3 cellular contexts compared by ENCODE assay signal in genomic region chr9:95038666-95039065, GRCh38.
TF ChIP-seq lines count a peak whose summit lies in the region.

No MANE protein-coding gene starts in this region.

TF ChIP-seq in SK-N-SH, 30 proteins besides CTCF, POLR2A, EP300 and RAD21 (continues in another document):
- TF ChIP-seq USF2 (IDR thresholded peaks at IDR 0.05; ENCODE audit: borderline replicate concordance, low read depth, low read length) (no peak), MEF2A (IDR thresholded peaks at IDR 0.05; ENCODE audit: borderline replicate concordance, low read depth) (no peak), SMC3 (IDR thresholded peaks at IDR 0.05; ENCODE audit: low read depth, low read length) (no peak), GABPA (IDR thresholded peaks at IDR 0.05; ENCODE audit: low read depth) (no peak), RFX5 (IDR thresholded peaks at IDR 0.05; ENCODE audit: low read length) (no peak), POLR2AphosphoS5 (IDR thresholded peaks at IDR 0.05; ENCODE audit: low read depth, low read length) (no peak), MXI1 (IDR thresholded peaks at IDR 0.05; ENCODE audit: low read depth, low read length) (no peak), YY1 (IDR thresholded peaks at IDR 0.05; ENCODE audit: low read depth) (no peak), NFIC (IDR thresholded peaks at IDR 0.05; ENCODE audit: borderline replicate concordance) (no peak), TAF1 (IDR thresholded peaks at IDR 0.05; ENCODE audit: borderline replicate concordance, low read depth, low read length) (no peak), EZH2phosphoT487 (IDR thresholded peaks at IDR 0.05; ENCODE audit: borderline replicate concordance, low read depth) (no peak), FOSL2 (IDR thresholded peaks at IDR 0.05; ENCODE audit: borderline replicate concordance, low read depth) (no peak), SIN3A (IDR thresholded peaks at IDR 0.05; ENCODE audit: borderline replicate concordance, low read depth, low read length) (no peak), RXRA (IDR thresholded peaks at IDR 0.05; ENCODE audit: borderline replicate concordance, low read depth) (no peak)
- TF ChIP-seq, protein P1, sequence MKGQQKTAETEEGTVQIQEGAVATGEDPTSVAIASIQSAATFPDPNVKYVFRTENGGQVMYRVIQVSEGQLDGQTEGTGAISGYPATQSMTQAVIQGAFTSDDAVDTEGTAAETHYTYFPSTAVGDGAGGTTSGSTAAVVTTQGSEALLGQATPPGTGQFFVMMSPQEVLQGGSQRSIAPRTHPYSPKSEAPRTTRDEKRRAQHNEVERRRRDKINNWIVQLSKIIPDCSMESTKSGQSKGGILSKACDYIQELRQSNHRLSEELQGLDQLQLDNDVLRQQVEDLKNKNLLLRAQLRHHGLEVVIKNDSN (IDR thresholded peaks at IDR 0.05; ENCODE audit: borderline replicate concordance, low read depth) = no peak
- TF ChIP-seq, protein P2, sequence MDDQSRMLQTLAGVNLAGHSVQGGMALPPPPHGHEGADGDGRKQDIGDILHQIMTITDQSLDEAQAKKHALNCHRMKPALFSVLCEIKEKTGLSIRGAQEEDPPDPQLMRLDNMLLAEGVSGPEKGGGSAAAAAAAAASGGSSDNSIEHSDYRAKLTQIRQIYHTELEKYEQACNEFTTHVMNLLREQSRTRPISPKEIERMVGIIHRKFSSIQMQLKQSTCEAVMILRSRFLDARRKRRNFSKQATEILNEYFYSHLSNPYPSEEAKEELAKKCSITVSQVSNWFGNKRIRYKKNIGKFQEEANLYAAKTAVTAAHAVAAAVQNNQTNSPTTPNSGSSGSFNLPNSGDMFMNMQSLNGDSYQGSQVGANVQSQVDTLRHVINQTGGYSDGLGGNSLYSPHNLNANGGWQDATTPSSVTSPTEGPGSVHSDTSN (IDR thresholded peaks at IDR 0.05) = no peak

TF ChIP-seq in SK-N-SH treated with all-trans-retinoic acid at 6 μM for 48 hours, 23 proteins besides CTCF, POLR2A, EP300 and RAD21 (continued from another document):
- no peak for TF ChIP-seq POU6F1 (CRISPR knock-in tag; IDR thresholded peaks at IDR 0.05; ENCODE audit: borderline replicate concordance, low read depth)
- TF ChIP-seq CSRNP3 (CRISPR knock-in tag; IDR thresholded peaks at IDR 0.05) = no peak
- no peak for TF ChIP-seq ISL1 (CRISPR knock-in tag; IDR thresholded peaks at IDR 0.05)
- no peak for TF ChIP-seq ESRRG (CRISPR knock-in tag; IDR thresholded peaks at IDR 0.05)
- no peak for TF ChIP-seq SNAI2 (CRISPR knock-in tag; IDR thresholded peaks at IDR 0.05)
- TF ChIP-seq, protein P3, sequence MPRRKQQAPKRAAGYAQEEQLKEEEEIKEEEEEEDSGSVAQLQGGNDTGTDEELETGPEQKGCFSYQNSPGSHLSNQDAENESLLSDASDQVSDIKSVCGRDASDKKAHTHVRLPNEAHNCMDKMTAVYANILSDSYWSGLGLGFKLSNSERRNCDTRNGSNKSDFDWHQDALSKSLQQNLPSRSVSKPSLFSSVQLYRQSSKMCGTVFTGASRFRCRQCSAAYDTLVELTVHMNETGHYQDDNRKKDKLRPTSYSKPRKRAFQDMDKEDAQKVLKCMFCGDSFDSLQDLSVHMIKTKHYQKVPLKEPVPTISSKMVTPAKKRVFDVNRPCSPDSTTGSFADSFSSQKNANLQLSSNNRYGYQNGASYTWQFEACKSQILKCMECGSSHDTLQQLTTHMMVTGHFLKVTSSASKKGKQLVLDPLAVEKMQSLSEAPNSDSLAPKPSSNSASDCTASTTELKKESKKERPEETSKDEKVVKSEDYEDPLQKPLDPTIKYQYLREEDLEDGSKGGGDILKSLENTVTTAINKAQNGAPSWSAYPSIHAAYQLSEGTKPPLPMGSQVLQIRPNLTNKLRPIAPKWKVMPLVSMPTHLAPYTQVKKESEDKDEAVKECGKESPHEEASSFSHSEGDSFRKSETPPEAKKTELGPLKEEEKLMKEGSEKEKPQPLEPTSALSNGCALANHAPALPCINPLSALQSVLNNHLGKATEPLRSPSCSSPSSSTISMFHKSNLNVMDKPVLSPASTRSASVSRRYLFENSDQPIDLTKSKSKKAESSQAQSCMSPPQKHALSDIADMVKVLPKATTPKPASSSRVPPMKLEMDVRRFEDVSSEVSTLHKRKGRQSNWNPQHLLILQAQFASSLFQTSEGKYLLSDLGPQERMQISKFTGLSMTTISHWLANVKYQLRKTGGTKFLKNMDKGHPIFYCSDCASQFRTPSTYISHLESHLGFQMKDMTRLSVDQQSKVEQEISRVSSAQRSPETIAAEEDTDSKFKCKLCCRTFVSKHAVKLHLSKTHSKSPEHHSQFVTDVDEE (CRISPR knock-in tag; IDR thresholded peaks at IDR 0.05) = no peak
- TF ChIP-seq CSDC2 (CRISPR knock-in tag; IDR thresholded peaks at IDR 0.05) = no peak
- no peak for TF ChIP-seq OSR1 (CRISPR knock-in tag; IDR thresholded peaks at IDR 0.05)

TF ChIP-seq in WTC11, 78 proteins besides CTCF, POLR2A, EP300 and RAD21:
- TF ChIP-seq, protein P4, sequence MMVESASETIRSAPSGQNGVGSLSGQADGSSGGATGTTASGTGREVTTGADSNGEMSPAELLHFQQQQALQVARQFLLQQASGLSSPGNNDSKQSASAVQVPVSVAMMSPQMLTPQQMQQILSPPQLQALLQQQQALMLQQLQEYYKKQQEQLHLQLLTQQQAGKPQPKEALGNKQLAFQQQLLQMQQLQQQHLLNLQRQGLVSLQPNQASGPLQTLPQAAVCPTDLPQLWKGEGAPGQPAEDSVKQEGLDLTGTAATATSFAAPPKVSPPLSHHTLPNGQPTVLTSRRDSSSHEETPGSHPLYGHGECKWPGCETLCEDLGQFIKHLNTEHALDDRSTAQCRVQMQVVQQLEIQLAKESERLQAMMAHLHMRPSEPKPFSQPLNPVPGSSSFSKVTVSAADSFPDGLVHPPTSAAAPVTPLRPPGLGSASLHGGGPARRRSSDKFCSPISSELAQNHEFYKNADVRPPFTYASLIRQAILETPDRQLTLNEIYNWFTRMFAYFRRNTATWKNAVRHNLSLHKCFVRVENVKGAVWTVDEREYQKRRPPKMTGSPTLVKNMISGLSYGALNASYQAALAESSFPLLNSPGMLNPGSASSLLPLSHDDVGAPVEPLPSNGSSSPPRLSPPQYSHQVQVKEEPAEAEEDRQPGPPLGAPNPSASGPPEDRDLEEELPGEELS (CRISPR knock-in tag; IDR thresholded peaks at IDR 0.05) = no peak
- TF ChIP-seq PREB (CRISPR knock-in tag; IDR thresholded peaks at IDR 0.05; ENCODE audit: borderline replicate concordance) (no peak), CDX4 (CRISPR knock-in tag; IDR thresholded peaks at IDR 0.05; ENCODE audit: borderline replicate concordance) (no peak), HMGA2 (CRISPR knock-in tag; IDR thresholded peaks at IDR 0.05) (no peak), E2F5 (CRISPR knock-in tag; IDR thresholded peaks at IDR 0.05) (no peak), RORB (CRISPR knock-in tag; IDR thresholded peaks at IDR 0.05) (no peak), ZNF512 (CRISPR knock-in tag; IDR thresholded peaks at IDR 0.05; ENCODE audit: borderline replicate concordance) (no peak), GABPB1 (CRISPR knock-in tag; IDR thresholded peaks at IDR 0.05) (no peak)
